ENCODE assay signal across 8 cellular contexts in genomic region chr12:117098361-117099217, GRCh38. TPM values are rescaled to one million over a fixed set of nuclear protein-coding genes. Genes with fewer than 3 reads are reported as not detected.
A peak's percentile ranks its signal among the peaks of the same experiment; 100 is the strongest.
DNase-seq lines count a peak whose midpoint lies in the region; ATAC-seq and TF ChIP-seq lines count a peak whose summit lies in the region.

No MANE protein-coding gene starts in this region.

- ATAC-seq in GM21723 (IDR thresholded peaks at IDR 0.05; ENCODE audit: unreplicated experiment) = peak; percentile 49

- no peaks in the 10 kb centered on the region for H3K9me3 Mint-ChIP-seq in activated naive CD4-positive, alpha-beta T cell treated with anti-CD3 and anti-CD28 coated beads, Interleukin-2, amount 10 ng/mL, durations not matched to agents 7 days and 5 days
- peaks cover 0 to 2% (median 0%) of the 10 kb centered on the region in 6 donors for H3K9me3 Mint-ChIP-seq in immature natural killer cell

- no peak for TF ChIP-seq CTCF in GM10266 (IDR thresholded peaks at IDR 0.05; ENCODE audit: control insufficient read depth, insufficient read depth, low read depth, missing control alignments)

- CTCF ChIA-PET in activated naive CD4-positive, alpha-beta T cell treated with anti-CD3 and anti-CD28 coated beads, Interleukin-2, amount 10 ng/mL, durations not matched to agents 7 days and 5 days (lab: Charles Lee) = interaction anchor here (0.7 to 1.8 kb wide), 2 partner anchors 21 to 74 kb away, joined by 3 to 6 read pairs; no protein-coding TSS in a partner anchor

- H3K27ac Mint-ChIP-seq in activated naive CD4-positive, alpha-beta T cell treated with anti-CD3 and anti-CD28 coated beads, Interleukin-2, amount 10 ng/mL, durations not matched to agents 7 days and 5 days = no peak overlapping the region
- H3K27ac Mint-ChIP-seq in immature natural killer cell = no peak overlapping the region

- peak overlapping the region; percentile 73 for H3K4me3 Mint-ChIP-seq in activated naive CD4-positive, alpha-beta T cell treated with anti-CD3 and anti-CD28 coated beads, Interleukin-2, amount 10 ng/mL, durations not matched to agents 7 days and 5 days
- peak overlapping the region; percentile 79 to 92 (median 83) for H3K4me3 Mint-ChIP-seq in immature natural killer cell

- no peaks in the 10 kb centered on the region for H3K36me3 Mint-ChIP-seq in activated naive CD4-positive, alpha-beta T cell treated with anti-CD3 and anti-CD28 coated beads, Interleukin-2, amount 10 ng/mL, durations not matched to agents 7 days and 5 days
- no peaks in the 10 kb centered on the region for H3K36me3 Mint-ChIP-seq in immature natural killer cell

- in situ Hi-C loops in KBM-7 (cut with MboI; ENCODE audit: low pct_unique_long_range_greater_than_20kb, low sequenced_read_pairs) = no loop called here

- peaks cover 23% of the 10 kb centered on the region for H3K4me1 Mint-ChIP-seq in activated naive CD4-positive, alpha-beta T cell treated with anti-CD3 and anti-CD28 coated beads, Interleukin-2, amount 10 ng/mL, durations not matched to agents 7 days and 5 days
- peaks cover 22 to 29% of the 10 kb centered on the region in 2 donors for H3K4me1 Mint-ChIP-seq in immature natural killer cell

- DNase-seq in GM10266 (ENCODE audit: extremely low spot score) (peak; percentile 72), KBM-7 (peak; percentile 37), immature natural killer cell (peak; percentile 10 to 29 (median 19)), NCI-H2171 treated with DMSO at 0.1 percent for 48 hours (lab: John Stamatoyannopoulos, UW) (no peak), cerebellar nuclear complex (lab: John Stamatoyannopoulos, UW) (no peak)
- DNase-seq in activated naive CD4-positive, alpha-beta T cell treated with anti-CD3 and anti-CD28 coated beads, Interleukin-2, amount 10 ng/mL, durations not matched to agents 7 days and 5 days = peak; percentile 56
- peak; percentile 8 for DNase-seq in stimulated activated CD8-positive, alpha-beta memory T cell treated with anti-CD3 and anti-CD28 coated beads, Interleukin-12 subunit alpha, Interleukin-12 subunit beta, amount 100 ng/mL, for 4 hours (ENCODE audit: low read depth)

- peaks cover 75% of the 10 kb centered on the region for H3K27me3 Mint-ChIP-seq in activated naive CD4-positive, alpha-beta T cell treated with anti-CD3 and anti-CD28 coated beads, Interleukin-2, amount 10 ng/mL, durations not matched to agents 7 days and 5 days
- peaks cover 3 to 11% (median 3%) of the 10 kb centered on the region in 3 donors for H3K27me3 Mint-ChIP-seq in immature natural killer cell (ENCODE audit: low read depth in 3 of 3)

RNA-seq across cellular contexts. Expression of gene TESC, which starts 0.6 kb away (rescaled TPM):
- polyA plus RNA-seq in immature natural killer cell = 10 to 100 TPM; 42.6 to 71.3 (median 53.8) TPM

Comparison
In these comparisons a context has a peak if more than half of its experiments do, and no peak if none do; other contexts are left out.
1. DNase-seq: peak in GM10266 (single experiment), KBM-7 (single experiment), activated naive CD4-positive, alpha-beta T cell treated with anti-CD3 and anti-CD28 coated beads, Interleukin-2, amount 10 ng/mL, durations not matched to agents 7 days and 5 days (single experiment), immature natural killer cell (3 of 3) and stimulated activated CD8-positive, alpha-beta memory T cell treated with anti-CD3 and anti-CD28 coated beads, Interleukin-12 subunit alpha, Interleukin-12 subunit beta, amount 100 ng/mL, for 4 hours (single experiment); none in NCI-H2171 treated with DMSO at 0.1 percent for 48 hours (single experiment) and cerebellar nuclear complex (0 of 2).